In the genomic region with DNA sequence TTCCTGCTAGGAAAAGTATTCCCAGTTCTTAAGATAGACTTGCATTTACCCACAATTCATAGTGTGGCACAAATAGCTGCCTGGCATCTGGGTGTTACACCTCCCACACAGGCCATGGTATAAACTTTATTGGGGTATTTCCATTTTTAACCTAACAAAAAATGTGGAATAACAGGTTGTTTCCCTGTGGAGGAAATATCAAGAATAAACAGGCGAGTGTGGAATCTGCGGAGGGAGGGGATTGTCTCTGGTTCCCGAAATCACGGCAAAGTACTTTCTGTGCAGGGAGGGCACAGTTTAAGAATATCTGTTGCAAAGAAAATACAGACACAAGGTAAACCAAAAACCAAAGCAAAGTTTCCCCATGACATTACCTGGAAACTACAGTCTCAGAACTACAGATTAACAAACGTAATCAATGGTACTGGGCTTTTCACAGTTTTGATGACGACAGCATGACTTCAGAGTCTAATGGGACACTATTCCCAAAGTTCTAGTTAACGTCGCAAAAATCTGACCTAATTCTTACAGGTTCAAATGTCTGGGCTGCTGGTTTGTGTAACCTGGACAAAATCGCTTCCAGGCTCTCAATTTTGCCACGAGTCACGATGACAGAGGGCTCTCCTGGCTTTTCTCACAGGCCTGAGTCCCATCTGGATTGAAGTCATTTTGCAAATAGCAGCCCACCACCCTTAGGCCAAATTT, we compare ENCODE assay signal across 8 cellular contexts. TPM values are rescaled to one million over a fixed set of nuclear protein-coding genes. Genes with fewer than 3 reads are reported as not detected.
DNase-seq lines count a peak whose midpoint lies in the region; ATAC-seq, FAIRE-seq and TF ChIP-seq lines count a peak whose summit lies in the region.

No MANE protein-coding gene starts in this region.

- POLR2A ChIA-PET in Caco-2 (lab: Charles Lee): no interaction called here
- POLR2A ChIA-PET in PC-3 (lab: Charles Lee; ENCODE audit: unreplicated experiment): no interaction called here
- POLR2A ChIA-PET in endothelial cell of umbilical vein (lab: Charles Lee): no interaction called here

- DNase-seq in Caco-2 (no peak), PC-3 (peak; percentile 57), endothelial cell of umbilical vein (ENCODE audit: low read depth, low spot score) (no peak), posterior cingulate gyrus (no peak), glomerular visceral epithelial cell (ENCODE audit: extremely low spot score) (no peak)
- no peak for DNase-seq in stimulated activated naive CD4-positive, alpha-beta T cell treated with Interleukin-2 at 50 U/mL for 16 hours (lab: John Stamatoyannopoulos, UW)

- TF ChIP-seq CTCF in Caco-2 (IDR thresholded peaks at IDR 0.05; ENCODE audit: insufficient read depth in 1 of 2, low read depth in 1 of 2, low read length in 1 of 2, severe bottlenecking in 1 of 2, unreplicated experiment in 1 of 2) (no peak), PC-3 (conservative IDR thresholded peaks at IDR 0.05; ENCODE audit: low read depth, low read length) (no peak), endothelial cell of umbilical vein (IDR thresholded peaks at IDR 0.05; ENCODE audit: extremely low read depth in 1 of 2, insufficient read depth in 1 of 2, low read depth in 1 of 2, low read length in 2 of 2) (no peak), neutrophil (IDR thresholded peaks at IDR 0.05) (no peak)

- H3K27me3 Mint-ChIP-seq in Caco-2 (ENCODE audit: insufficient read depth, unreplicated experiment): no peaks in the 10 kb centered on the region

- CTCF ChIA-PET in Caco-2 (lab: Charles Lee) (interaction anchor here (2.7 kb wide), 1 partner anchor 54 kb away, joined by 21 read pairs; no protein-coding TSS in a partner anchor), PC-3 (lab: Charles Lee) (no interaction called here), endothelial cell of umbilical vein (lab: Charles Lee) (interaction anchor here (1.1 to 1.3 kb wide), 2 partner anchors 47 to 58 kb away, joined by 4 read pairs; no protein-coding TSS in a partner anchor)

- peak overlapping the region; percentile 90 for H3K4me2 ChIP-seq in PC-3 (ENCODE audit: low read length)
- peak overlapping the region; percentile 90 for H3K4me2 ChIP-seq in endothelial cell of umbilical vein (ENCODE audit: insufficient read depth, low read length)

- ATAC-seq in PC-3: no peak
- ATAC-seq in GM19395 (IDR thresholded peaks at IDR 0.05; ENCODE audit: unreplicated experiment): no peak

- H4K20me1 ChIP-seq in PC-3 (ENCODE audit: low read length) (peaks cover 53% of the 10 kb centered on the region), endothelial cell of umbilical vein (replicated peaks; ENCODE audit: control insufficient read depth, extremely low read depth, insufficient read depth, low read length) (peaks cover 2% of the 10 kb centered on the region)

- H3F3A ChIP-seq in PC-3 (ENCODE audit: low read length, unreplicated experiment): no peaks in the 10 kb centered on the region

- H3K27ac ChIP-seq in PC-3 (ENCODE audit: low read length): peak overlapping the region; percentile 3; the same call in 1 of the 2 replicates
- peak overlapping the region; percentile 87 for H3K27ac ChIP-seq in endothelial cell of umbilical vein (ENCODE audit: insufficient read depth, low read depth, low read length)
- peak overlapping the region; percentile 88 for H3K27ac ChIP-seq in neutrophil

- intact Hi-C loops in Caco-2 (cut with micrococcal nuclease; ENCODE audit: unreplicated experiment): no loop called here
- intact Hi-C loops in PC-3 (cut with micrococcal nuclease): no loop called here
- intact Hi-C loops in endothelial cell of umbilical vein (cut with micrococcal nuclease): loop anchor here (10.0 kb wide), 1 partner anchor 298 kb away; the partner anchor contains the start of gene NEURL3
- intact Hi-C loops in posterior cingulate gyrus (cut with DNase I): loop anchor here (5.0 kb wide), 1 partner anchor 60 kb away; the partner anchor contains the start of gene DUSP2

- dilution Hi-C loops in endothelial cell of umbilical vein (cut with MboI; ENCODE audit: extremely low pct_ligation_motif_present, low sequenced_read_pairs): no loop called here

- peaks cover 79% of the 10 kb centered on the region for H3K79me2 ChIP-seq in PC-3 (ENCODE audit: low read length)
- H3K79me2 ChIP-seq in endothelial cell of umbilical vein (ENCODE audit: control insufficient read depth, insufficient read depth, low read length): peaks cover 72% of the 10 kb centered on the region

- H2AFZ ChIP-seq in PC-3 (ENCODE audit: low read length) (no peak overlapping the region), endothelial cell of umbilical vein (ENCODE audit: low read depth, low read length) (no peak overlapping the region)

- H3K9me3 ChIP-seq in Caco-2 (no peaks in the 10 kb centered on the region), PC-3 (ENCODE audit: low read length) (no peaks in the 10 kb centered on the region), endothelial cell of umbilical vein (replicated peaks; ENCODE audit: control insufficient read depth, insufficient read depth, low read length) (no peaks in the 10 kb centered on the region), neutrophil (no peaks in the 10 kb centered on the region)

- peak; percentile 44 for FAIRE-seq in endothelial cell of umbilical vein (lab: Jason Lieb, UNC)

- H3K36me3 Mint-ChIP-seq in Caco-2 (ENCODE audit: insufficient read depth, unreplicated experiment): peaks cover 45% of the 10 kb centered on the region

- peak overlapping the region; percentile 96 for H3K4me3 Mint-ChIP-seq in Caco-2 (ENCODE audit: unreplicated experiment)

- H3K27me3 ChIP-seq in Caco-2 (replicated peaks; ENCODE audit: control insufficient read depth, insufficient read depth, low read length) (no peaks in the 10 kb centered on the region), PC-3 (ENCODE audit: low read length) (no peaks in the 10 kb centered on the region), endothelial cell of umbilical vein (ENCODE audit: control insufficient read depth in 2 of 2, insufficient read depth in 2 of 2, low read length in 2 of 2) (no peaks in the 10 kb centered on the region), neutrophil (no peaks in the 10 kb centered on the region)

- H3K9me1 ChIP-seq in endothelial cell of umbilical vein (replicated peaks; ENCODE audit: control insufficient read depth, extremely low read depth, insufficient read depth, low read length): no peaks in the 10 kb centered on the region

- BruUV-seq in Caco-2 (replicated peaks; lab: Mats Ljungman, UMichigan) (TSS peak; percentile 57), PC-3 (replicated peaks; lab: Mats Ljungman, UMichigan) (no TSS peak), endothelial cell of umbilical vein (replicated peaks; lab: Mats Ljungman, UMichigan) (TSS peak; percentile 37)

- peak overlapping the region; percentile 80 for H3K27ac Mint-ChIP-seq in Caco-2 (ENCODE audit: unreplicated experiment)

- H3K4me1 Mint-ChIP-seq in Caco-2 (ENCODE audit: low read depth, unreplicated experiment): peaks cover 28% of the 10 kb centered on the region

- no peak for TF ChIP-seq POLR2A in endothelial cell of umbilical vein (IDR thresholded peaks at IDR 0.05; ENCODE audit: low read depth, low read length)

- peaks cover 37% of the 10 kb centered on the region for H3K4me1 ChIP-seq in Caco-2
- peaks cover 25% of the 10 kb centered on the region for H3K4me1 ChIP-seq in PC-3 (ENCODE audit: insufficient read depth, low read length)
- H3K4me1 ChIP-seq in endothelial cell of umbilical vein (ENCODE audit: control insufficient read depth, extremely low read depth, insufficient read depth, low read length): peaks cover 36% of the 10 kb centered on the region
- peaks cover 40 to 45% of the 10 kb centered on the region in 2 experiments for H3K4me1 ChIP-seq in neutrophil (ENCODE audit: control insufficient read depth in 1 of 2, insufficient read depth in 1 of 2, low read depth in 1 of 2, low read length in 1 of 2)

- H3K36me3 ChIP-seq in Caco-2 (ENCODE audit: control insufficient read depth, insufficient read depth, low read length) (no peaks in the 10 kb centered on the region), PC-3 (ENCODE audit: low read depth, low read length) (peaks cover 6% of the 10 kb centered on the region; the same call in 1 of the 2 replicates), endothelial cell of umbilical vein (ENCODE audit: control insufficient read depth in 2 of 2, extremely low read depth in 1 of 2, insufficient read depth in 2 of 2, low read length in 2 of 2) (no peaks in the 10 kb centered on the region), neutrophil (no peaks in the 10 kb centered on the region)

- no peaks in the 10 kb centered on the region for H3K9me3 Mint-ChIP-seq in Caco-2 (ENCODE audit: unreplicated experiment)

- H3K9me2 ChIP-seq in PC-3 (replicated peaks; ENCODE audit: low read length): no peaks in the 10 kb centered on the region

- H3K4me3 ChIP-seq in Caco-2 (ENCODE audit: low read depth, low read length) (peak overlapping the region; percentile 68), PC-3 (ENCODE audit: low read length) (peak overlapping the region; percentile 75), endothelial cell of umbilical vein (replicated peaks in 1 of 3; ENCODE audit: insufficient read depth in 1 of 3, low read depth in 1 of 3, low read length in 3 of 3) (peak overlapping the region; percentile 84 to 99 (median 98)), neutrophil (ENCODE audit: low read depth in 1 of 2, low read length in 1 of 2) (peak overlapping the region; percentile 87 to 97)

- H3K9ac ChIP-seq in PC-3 (ENCODE audit: low read length): peak overlapping the region; percentile 88
- peak overlapping the region; percentile 89 for H3K9ac ChIP-seq in endothelial cell of umbilical vein (replicated peaks; ENCODE audit: extremely low read depth, insufficient read depth, low read length)

RNA-seq across cellular contexts. Expression of gene STARD7, which starts 1.4 kb away (rescaled TPM):
- total RNA-seq in Caco-2 (2022) (214 and 224 TPM in 2 replicates), PC-3 (2014; rRNA removed) (164 and 169 TPM in 2 replicates), endothelial cell of umbilical vein (107 and 132 TPM in 2 replicates)
- 48.5 and 61.2 TPM in 2 replicates for polyA plus RNA-seq in endothelial cell of umbilical vein
- polyA plus RNA-seq in endothelial cell of umbilical vein (2011; cell fraction: cytosol; rRNA removed): 52.0 and 52.6 TPM in 2 replicates
- polyA plus RNA-seq in endothelial cell of umbilical vein (2011; cell fraction: nucleus; rRNA removed): 51.8 and 62.4 TPM in 2 replicates
- 78.9 and 93.4 TPM in 2 replicates for polyA plus RNA-seq in endothelial cell of umbilical vein (2012)
- polyA minus RNA-seq in endothelial cell of umbilical vein: 91.0 and 105 TPM in 2 replicates
- 80.0 TPM for polyA minus RNA-seq in endothelial cell of umbilical vein (2011; cell fraction: cytosol; rRNA and poly(A)+ RNA removed)
- 51.1 and 56.5 TPM in 2 replicates for polyA minus RNA-seq in endothelial cell of umbilical vein (2011; cell fraction: nucleus; rRNA and poly(A)+ RNA removed)

RNA-seq across cellular contexts. Expression of gene TMEM127, which starts 58.6 kb away (rescaled TPM):
- total RNA-seq in Caco-2 (2022): 43.3 and 49.1 TPM in 2 replicates
- total RNA-seq in PC-3 (2014; rRNA removed): 31.9 and 33.9 TPM in 2 replicates
- total RNA-seq in endothelial cell of umbilical vein: 41.5 and 48.4 TPM in 2 replicates
- 75.7 and 94.0 TPM in 2 replicates for polyA plus RNA-seq in endothelial cell of umbilical vein
- 34.4 and 37.7 TPM in 2 replicates for polyA plus RNA-seq in endothelial cell of umbilical vein (2011; cell fraction: cytosol; rRNA removed)
- 19.7 and 23.1 TPM in 2 replicates for polyA plus RNA-seq in endothelial cell of umbilical vein (2011; cell fraction: nucleus; rRNA removed)
- polyA plus RNA-seq in endothelial cell of umbilical vein (2012): 36.8 and 38.3 TPM in 2 replicates
- polyA minus RNA-seq in endothelial cell of umbilical vein: 80.1 and 89.1 TPM in 2 replicates
- polyA minus RNA-seq in endothelial cell of umbilical vein (2011; cell fraction: cytosol; rRNA and poly(A)+ RNA removed): 13.4 TPM
- 17.0 and 20.1 TPM in 2 replicates for polyA minus RNA-seq in endothelial cell of umbilical vein (2011; cell fraction: nucleus; rRNA and poly(A)+ RNA removed)

RNA-seq across cellular contexts. Expression of gene CIAO1, which starts 58.8 kb away (rescaled TPM):
- total RNA-seq in Caco-2 (2022): 93.8 and 97.9 TPM in 2 replicates
- total RNA-seq in PC-3 (2014; rRNA removed): 124 and 130 TPM in 2 replicates
- 64.3 and 70.7 TPM in 2 replicates for total RNA-seq in endothelial cell of umbilical vein
- polyA plus RNA-seq in endothelial cell of umbilical vein: 119 and 120 TPM in 2 replicates
- 107 and 108 TPM in 2 replicates for polyA plus RNA-seq in endothelial cell of umbilical vein (2011; cell fraction: cytosol; rRNA removed)
- polyA plus RNA-seq in endothelial cell of umbilical vein (2011; cell fraction: nucleus; rRNA removed): 80.9 and 83.0 TPM in 2 replicates
- polyA plus RNA-seq in endothelial cell of umbilical vein (2012): 71.2 and 74.6 TPM in 2 replicates
- polyA minus RNA-seq in endothelial cell of umbilical vein: 113 TPM in 2 replicates
- polyA minus RNA-seq in endothelial cell of umbilical vein (2011; cell fraction: cytosol; rRNA and poly(A)+ RNA removed): 74.0 TPM
- 28.6 and 28.9 TPM in 2 replicates for polyA minus RNA-seq in endothelial cell of umbilical vein (2011; cell fraction: nucleus; rRNA and poly(A)+ RNA removed)

Comparison
In these comparisons a context has a peak if more than half of its experiments do, and no peak if none do; other contexts are left out.
1. H3K27ac ChIP-seq: peak in every context shown above with its lines; median percentile 88 in neutrophil; 87 in endothelial cell of umbilical vein; 3 in PC-3.
2. intact Hi-C loops: an anchor here in endothelial cell of umbilical vein (10.0 kb wide) and posterior cingulate gyrus (5.0 kb wide); none called in Caco-2 and PC-3.